23 cellular contexts compared by ENCODE assay signal in the genomic region with DNA sequence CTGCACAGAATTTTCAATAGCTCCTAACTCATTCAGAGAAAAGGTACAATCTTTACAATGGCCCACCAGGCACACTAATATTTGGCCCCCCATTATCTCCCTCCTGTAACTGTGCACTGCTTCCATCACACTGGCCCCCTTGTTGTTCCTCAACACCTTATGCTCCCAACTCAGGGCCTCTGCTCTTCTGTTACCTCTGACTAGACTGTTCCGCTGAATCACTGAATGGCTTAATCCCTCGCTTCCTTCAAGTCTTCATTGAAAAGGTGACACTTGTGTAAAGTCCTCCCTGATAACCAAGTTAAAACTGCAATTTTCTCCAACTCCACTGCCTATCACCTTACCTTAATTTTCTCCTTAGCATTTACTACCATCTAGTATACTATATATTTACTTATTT. TPM values are rescaled to one million over a fixed set of nuclear protein-coding genes. Genes with fewer than 3 reads are reported as not detected.
DNase-seq lines count a peak whose midpoint lies in the region; ATAC-seq, FAIRE-seq and TF ChIP-seq lines count a peak whose summit lies in the region.
"Had no signal": no experiment of that assay in that cellular context is flagged by ENCODE, and none has a peak within 500 bp of the region (broad histone marks: within the 10 kb centered on the region; RNA-seq: fewer than 3 reads in every experiment).

No MANE protein-coding gene starts in this region.

- TF ChIP-seq EP300 in K562 (IDR thresholded peaks at IDR 0.05; ENCODE audit: low read length) = no peak

- no peak for FAIRE-seq in K562 (lab: Jason Lieb, UNC)
- FAIRE-seq: GM18507, H54 had no signal

- no peak overlapping the region for H3K18ac ChIP-seq in mesendoderm (ENCODE audit: low read length)

- no peak overlapping the region for H4K5ac ChIP-seq in mesendoderm (ENCODE audit: low read length)

- H3K4me1 ChIP-seq in GM23338 (ENCODE audit: insufficient read depth) (peaks cover 12% of the 10 kb centered on the region; the same call in 1 of the 2 replicates), K562 (replicated peaks in 1 of 2; ENCODE audit: control insufficient read depth in 2 of 2, insufficient read depth in 2 of 2, low read length in 2 of 2) (peaks cover 10 to 19% of the 10 kb centered on the region in 2 experiments), mesendoderm (ENCODE audit: control insufficient read depth, low read depth, low read length) (no peaks in the 10 kb centered on the region)
- H3K4me1 ChIP-seq: BLaER1 treated with 17β-estradiol and CSF1 and Interleukin-3, amounts not matched to agents 10 nM and 100 nM had no signal

- in situ Hi-C loops in K562 (cut with MboI) = no loop called here

- no peak for TF ChIP-seq POLR2A in K562 (conservative IDR thresholded peaks at IDR 0.05)

- no peak overlapping the region for H3K4me3 Mint-ChIP-seq in GM23338
- H3K4me3 Mint-ChIP-seq: CD4-positive, alpha-beta memory T cell; IgD-negative memory B cell had no signal

- H3K9me2 ChIP-seq in GM23338 (ENCODE audit: insufficient read depth) = no peaks in the 10 kb centered on the region

- no TSS peak for BruUV-seq in K562 (replicated peaks; lab: Mats Ljungman, UMichigan)

- H3K4me2 ChIP-seq in GM23338 (no peak overlapping the region), K562 (ENCODE audit: insufficient read depth, low read length) (no peak overlapping the region), mesendoderm (ENCODE audit: low read length) (no peak overlapping the region)
- H3K4me2 ChIP-seq: BLaER1 treated with 17β-estradiol and CSF1 and Interleukin-3, amounts not matched to agents 10 nM and 100 nM had no signal

- no peaks in the 10 kb centered on the region for H3F3A ChIP-seq in GM23338 (replicated peaks; ENCODE audit: low read depth)

- H2BK5ac ChIP-seq in mesendoderm (ENCODE audit: low read length) = no peak overlapping the region

- no peaks in the 10 kb centered on the region for H3K9me1 ChIP-seq in K562 (ENCODE audit: control insufficient read depth, insufficient read depth, low read length)

- CTCF ChIA-PET in K562 (lab: Yijun Ruan, JAX; ENCODE audit: low intra/inter-chr PET ratio) = no interaction called here

- H4K20me1 ChIP-seq in GM23338 (replicated peaks; ENCODE audit: insufficient read depth) = peaks cover 54% of the 10 kb centered on the region
- H4K20me1 ChIP-seq in K562 (replicated peaks; ENCODE audit: control insufficient read depth, insufficient read depth, low read length) = peaks cover 20% of the 10 kb centered on the region

- WGBS in K562 (ENCODE audit: insufficient coverage, low coverage, missing lambda C conversion rate) = 73% methylated on average over 2 of the region's 2 CpGs
- WGBS in mesendoderm (ENCODE audit: extremely low coverage, insufficient coverage, low lambda C conversion rate) = no CpG with 5 or more reads among the region's 2 CpGs

- H3K36me3 Mint-ChIP-seq in GM23338 (ENCODE audit: low read depth) = peaks cover 12% of the 10 kb centered on the region

- intact Hi-C loops in K562 (cut with micrococcal nuclease) = loop anchor here (2.0 kb wide), 1 partner anchor 107 kb away; no protein-coding TSS in a partner anchor

- H3K27me3 ChIP-seq in GM23338 (ENCODE audit: insufficient read depth) = no peaks in the 10 kb centered on the region
- no peaks in the 10 kb centered on the region for H3K27me3 ChIP-seq in K562 (ENCODE audit: control insufficient read depth in 2 of 2, insufficient read depth in 2 of 2, low read length in 2 of 2)
- no peaks in the 10 kb centered on the region for H3K27me3 ChIP-seq in mesendoderm (ENCODE audit: insufficient read depth, low read length, poor library complexity)
- H3K27me3 ChIP-seq: BLaER1 treated with 17β-estradiol and CSF1 and Interleukin-3, amounts not matched to agents 10 nM and 100 nM had no signal

- no peaks in the 10 kb centered on the region for H3K9me3 ChIP-seq in K562 (replicated peaks; ENCODE audit: control insufficient read depth, insufficient read depth, low read depth, low read length)
- H3K9me3 ChIP-seq: BLaER1 treated with 17β-estradiol and CSF1 and Interleukin-3, amounts not matched to agents 10 nM and 100 nM had no signal

- H3K23ac ChIP-seq in mesendoderm (ENCODE audit: low read length) = no peak overlapping the region

- no peak overlapping the region for H2BK15ac ChIP-seq in mesendoderm (replicated peaks; ENCODE audit: low read depth)

- peak overlapping the region; percentile 43 for H3K27ac Mint-ChIP-seq in GM23338
- H3K27ac Mint-ChIP-seq: IgD-negative memory B cell had no signal

- TF ChIP-seq CTCF in GM23338 (conservative IDR thresholded peaks at IDR 0.05; ENCODE audit: low read depth in 2 of 2) (no peak), K562 (IDR thresholded peaks at IDR 0.05 in 2 of 3, conservative IDR thresholded peaks at IDR 0.05 in 1 of 3; ENCODE audit: insufficient read depth in 2 of 3, low read depth in 1 of 3, low read length in 3 of 3) (no peak)

- H4K8ac ChIP-seq in mesendoderm (ENCODE audit: low read depth, low read length) = no peak overlapping the region

- no peak overlapping the region for H3K4ac ChIP-seq in mesendoderm (ENCODE audit: low read depth, low read length)

- H2BK120ac ChIP-seq in mesendoderm (ENCODE audit: low read depth, low read length) = no peak overlapping the region

- no peaks in the 10 kb centered on the region for H3K27me3 Mint-ChIP-seq in GM23338 (ENCODE audit: insufficient read depth, low read depth, poor library complexity)
- H3K27me3 Mint-ChIP-seq: CD4-positive, alpha-beta memory T cell; IgD-negative memory B cell had no signal

- POLR2A ChIA-PET in K562 (lab: Yijun Ruan, JAX) = no interaction called here

- H3K56ac ChIP-seq in mesendoderm (ENCODE audit: low read length) = peak overlapping the region; percentile 39

- H3K27ac ChIP-seq in GM23338 (ENCODE audit: low read depth) (no peak overlapping the region), K562 (ENCODE audit: extremely low read depth, low read depth, low read length) (no peak overlapping the region), mesendoderm (ENCODE audit: low read depth, low read length) (no peak overlapping the region)
- H3K27ac ChIP-seq: 22Rv1; BLaER1 treated with 17β-estradiol and CSF1 and Interleukin-3, amounts not matched to agents 10 nM and 100 nM had no signal

- H3K9ac ChIP-seq in K562 (ENCODE audit: insufficient read depth in 1 of 2, low read depth in 2 of 2, low read length in 2 of 2) (no peak overlapping the region), mesendoderm (ENCODE audit: low read length) (no peak overlapping the region)
- H3K9ac ChIP-seq: BLaER1 treated with 17β-estradiol and CSF1 and Interleukin-3, amounts not matched to agents 10 nM and 100 nM had no signal

- TF ChIP-seq RAD21 in K562 (CRISPR knock-in tag; conservative IDR thresholded peaks at IDR 0.05 in 1 of 2, IDR thresholded peaks at IDR 0.05 in 1 of 2) = no peak

- ATAC-seq in GM23338 (no peak), K562 (peak; percentile 54), GM21381 (IDR thresholded peaks at IDR 0.05; ENCODE audit: unreplicated experiment) (no peak), GM21390 (IDR thresholded peaks at IDR 0.05; ENCODE audit: unreplicated experiment) (no peak)
- ATAC-seq: Panc1 had no signal

- peaks cover 7% of the 10 kb centered on the region for H3K79me1 ChIP-seq in mesendoderm (ENCODE audit: low read length)

- DNase-seq in NCI-H82 (lab: John Stamatoyannopoulos, UW) = peak; percentile 2
- no peak for DNase-seq in NCI-H82 treated with DMSO at 0.1 percent for 48 hours (lab: John Stamatoyannopoulos, UW; ENCODE audit: unreplicated experiment)
- DNase-seq in GM23338 (ENCODE audit: low spot score) = no peak
- peak in 1 of 4 experiments; percentile 31 for DNase-seq in K562 (ENCODE audit: extremely low read depth in 1 of 4, low spot score in 3 of 4)
- peak; percentile 55 for DNase-seq in mesendoderm
- DNase-seq in DMS79 treated with DMSO at 0.1 percent for 48 hours (lab: John Stamatoyannopoulos, UW) = no peak
- DNase-seq: CD4-positive, alpha-beta memory T cell; Karpas-422; NCI-H1417; NCI-H1694 treated with DMSO at 0.1 percent for 48 hours; NCI-H2081 treated with DMSO at 0.1 percent for 48 hours; NCI-H2171 treated with DMSO at 0.1 percent for 48 hours; NCI-H446; NCI-H526 treated with DMSO at 0.1 percent for 48 hours; SIG-M5 had no signal

- H3K79me2 ChIP-seq in GM23338 (replicated peaks; ENCODE audit: insufficient read depth) = peaks cover 98% of the 10 kb centered on the region
- H3K79me2 ChIP-seq in K562 (ENCODE audit: control insufficient read depth, insufficient read depth, low read length) = peaks cover 18% of the 10 kb centered on the region; the same call in 1 of the 3 replicates
- peaks cover 34% of the 10 kb centered on the region for H3K79me2 ChIP-seq in mesendoderm (ENCODE audit: control insufficient read depth, insufficient read depth, low read length)

- H3K4me1 Mint-ChIP-seq in GM23338 = peaks cover 18% of the 10 kb centered on the region

- H2AK5ac ChIP-seq in mesendoderm (ENCODE audit: low read length) = no peak overlapping the region

- H3K4me3 ChIP-seq in GM23338 = no peak overlapping the region
- no peak overlapping the region for H3K4me3 ChIP-seq in K562
- no peak overlapping the region for H3K4me3 ChIP-seq in mesendoderm (ENCODE audit: low read length)
- H3K4me3 ChIP-seq: BLaER1 treated with 17β-estradiol and CSF1 and Interleukin-3, amounts not matched to agents 10 nM and 100 nM had no signal

- no peaks in the 10 kb centered on the region; the same call in 2 of the 3 replicates for H3K9me3 Mint-ChIP-seq in GM23338
- H3K9me3 Mint-ChIP-seq: IgD-negative memory B cell had no signal

- H2AFZ ChIP-seq in GM23338 (no peak overlapping the region), K562 (ENCODE audit: low read depth, low read length) (no peak overlapping the region)

- H3K36me3 ChIP-seq in GM23338 (ENCODE audit: insufficient read depth) = no peaks in the 10 kb centered on the region
- no peaks in the 10 kb centered on the region; the same call in 1 of the 3 replicates for H3K36me3 ChIP-seq in K562 (ENCODE audit: control insufficient read depth, insufficient read depth, low read length)
- H3K36me3 ChIP-seq in mesendoderm (ENCODE audit: control insufficient read depth, insufficient read depth, low read length) = no peaks in the 10 kb centered on the region

RNA-seq across cellular contexts. Expression of a gene that starts 21.8 kb away (rescaled TPM):
- total RNA-seq in GM23338 (2014; rRNA removed; shearing (Covaris generic)) = 117 and 123 TPM in 2 replicates
- polyA plus RNA-seq in GM23338 (2016; fragmentation: Nextera tagmentation; extraction: Ambion mirVana) = 45.8 and 59.5 TPM in 2 replicates
- 28.0 and 175 TPM in 2 replicates for total RNA-seq in K562 (2011; cell fraction: chromatin; rRNA removed; ENCODE audit: low replicate concordance)
- 9.2 and 13.8 TPM in 2 replicates for total RNA-seq in K562 (2011; cell fraction: nucleolus; rRNA removed)
- total RNA-seq in K562 (2011; cell fraction: nucleoplasm; rRNA removed) = 26.8 and 30.8 TPM in 2 replicates
- 10.7 and 11.1 TPM in 2 replicates for total RNA-seq in K562 (2014; rRNA removed)
- total RNA-seq in K562 (2014; rRNA removed; fragmentation: Illumina TruSeq; extraction: Trizol) = 23.7 and 29.9 TPM in 2 replicates
- 22.8 and 23.6 TPM in 2 replicates for total RNA-seq in K562 (2015; rRNA removed; fragmentation: Illumina TruSeq; extraction: Trizol)
- total RNA-seq in K562 (2021) = 19.0 and 19.6 TPM in 2 replicates
- polyA plus RNA-seq in K562 (2011; rRNA removed) = 24.9 and 25.2 TPM in 2 replicates
- polyA plus RNA-seq in K562 (2011; cell fraction: cytosol; rRNA removed) = 3.6 and 9.7 TPM in 2 replicates
- 9.5 and 18.1 TPM in 2 replicates for polyA plus RNA-seq in K562 (2011; cell fraction: nucleus; rRNA removed)
- 9.8 and 10.4 TPM in 2 replicates for polyA plus RNA-seq in K562 (2012)
- 12.5 and 15.6 TPM in 2 replicates for polyA plus RNA-seq in K562 (2014; fragmentation: Illumina TruSeq; extraction: Trizol)
- polyA plus RNA-seq in K562 (2014; fragmentation: Nextera tagmentation; extraction: Ambion mirVana) = 1 to 10 TPM; 3.1 to 4.1 TPM
- 8.0 and 8.1 TPM in 2 replicates for polyA plus RNA-seq in K562 (2014; rRNA removed)
- 61.7 and 92.1 TPM in 2 replicates for polyA minus RNA-seq in K562 (2011; rRNA and poly(A)+ RNA removed)
- polyA minus RNA-seq in K562 (2011; cell fraction: cytosol; rRNA and poly(A)+ RNA removed) = 12.8 and 14.2 TPM in 2 replicates
- polyA minus RNA-seq in K562 (2011; cell fraction: nucleus; rRNA and poly(A)+ RNA removed) = 19.3 and 38.9 TPM in 2 replicates
- 55.7 TPM for polyA plus RNA-seq in mesendoderm (2013, experiment 1 of 2)
- 55.7 TPM for polyA plus RNA-seq in mesendoderm (2013, experiment 2 of 2)

Comparison
In these comparisons a context has a peak if more than half of its experiments do, and no peak if none do; other contexts are left out.
1. DNase-seq: peak in NCI-H82 (single experiment) and mesendoderm (single experiment); none in NCI-H82 treated with DMSO at 0.1 percent for 48 hours (single experiment), GM23338 (single experiment) and DMS79 treated with DMSO at 0.1 percent for 48 hours (single experiment).